Comparison of ENCODE assay signal across 31 cellular contexts in the genomic region with DNA sequence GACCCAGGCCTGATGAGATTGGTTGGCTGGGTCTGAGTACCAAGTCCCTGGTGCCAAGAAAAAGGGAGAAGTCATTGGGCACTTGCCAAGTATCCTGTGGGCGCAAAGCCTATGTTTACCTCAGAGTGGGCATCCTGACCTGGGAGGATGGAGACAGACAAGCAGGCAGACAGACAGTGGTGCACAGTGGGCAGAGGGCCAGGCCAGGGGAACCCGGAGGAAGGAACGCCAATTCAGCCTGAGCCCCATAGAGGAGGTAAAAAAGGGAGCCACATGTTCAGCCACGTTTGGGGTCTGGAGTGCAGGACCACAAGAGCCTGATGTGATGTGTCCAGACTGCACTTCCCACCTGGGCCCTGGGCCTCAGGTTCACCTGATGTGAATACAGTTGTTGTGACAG.
"Had no signal": no experiment of that assay in that cellular context is flagged by ENCODE, and none has a peak within 500 bp of the region (broad histone marks: within the 10 kb centered on the region; RNA-seq: fewer than 3 reads in every experiment).

No MANE protein-coding gene starts in this region.

- H3K27ac ChIP-seq: adrenal gland, body of pancreas, KMS-11, SJSA1 had no signal

- H3K9me3 Mint-ChIP-seq: activated CD4-positive, alpha-beta T cell treated with anti-CD3 and anti-CD28 coated beads, Interleukin-2, amount 10 ng/mL, durations not matched to agents 7 days and 5 days; activated CD8-positive, alpha-beta T cell treated with anti-CD3 and anti-CD28 coated beads for 36 hours; activated naive CD4-positive, alpha-beta T cell treated with anti-CD3 and anti-CD28 coated beads for 36 hours; activated naive CD4-positive, alpha-beta T cell treated with anti-CD3 and anti-CD28 coated beads, Interleukin-2, amount 50 U/mL, for 72 hours; activated T-cell treated with anti-CD3 and anti-CD28 coated beads, Interleukin-2, amount 50 U/mL, for 72 hours; activated T-helper 17 cell treated with anti-CD3 and anti-CD28 coated beads, Interleukin-2, amount 50 U/mL, for 72 hours; T-helper 1 cell treated with Interleukin-12 subunit alpha and Interleukin-12 subunit beta and Interleukin-4 antibody, amounts not matched to agents 30 μg/mL and 1 μg/mL, for 36 hours; T-helper 2 cell treated with Interferon-gamma antibody and Interleukin-4, amounts not matched to agents 5 μg/mL and 100 μg/mL, for 36 hours had no signal

- H3K4me3 Mint-ChIP-seq: activated CD4-positive, alpha-beta T cell treated with anti-CD3 and anti-CD28 coated beads, Interleukin-2, amount 10 ng/mL, durations not matched to agents 7 days and 5 days; activated CD8-positive, alpha-beta T cell treated with anti-CD3 and anti-CD28 coated beads for 36 hours; activated naive CD4-positive, alpha-beta T cell treated with anti-CD3 and anti-CD28 coated beads for 36 hours; activated T-cell treated with anti-CD3 and anti-CD28 coated beads, Interleukin-2, amount 50 U/mL, for 72 hours; activated T-helper 17 cell treated with anti-CD3 and anti-CD28 coated beads, Interleukin-2, amount 50 U/mL, for 72 hours; T-helper 1 cell treated with Interleukin-12 subunit alpha and Interleukin-12 subunit beta and Interleukin-4 antibody, amounts not matched to agents 30 μg/mL and 1 μg/mL, for 36 hours; T-helper 2 cell treated with Interferon-gamma antibody and Interleukin-4, amounts not matched to agents 5 μg/mL and 100 μg/mL, for 36 hours had no signal

- DNase-seq: activated CD4-positive, alpha-beta T cell treated with anti-CD3 and anti-CD28 coated beads, Interleukin-2, amount 10 ng/mL, durations not matched to agents 7 days and 5 days; activated CD8-positive, alpha-beta T cell treated with anti-CD3 and anti-CD28 coated beads for 36 hours; activated gamma-delta T cell treated with Interleukin-2 at 50 U/mL for 16 hours; activated naive CD4-positive, alpha-beta T cell treated with anti-CD3 and anti-CD28 coated beads for 36 hours; activated T-cell treated with anti-CD3 and anti-CD28 coated beads, Interleukin-2, amount 50 U/mL, for 1 hour; activated T-cell treated with anti-CD3 and anti-CD28 coated beads, Interleukin-2, amount 50 U/mL, for 72 hours; body of pancreas; MM.1S; MV-4-11; NCI-H1092 treated with DMSO at 0.1 percent for 48 hours; NCI-H1417; NCI-H146; NCI-H187; NCI-H2029 treated with DMSO at 0.1 percent for 48 hours; NCI-H2107; NCI-H2171 treated with DMSO at 0.1 percent for 48 hours; NCI-H446; NCI-H510A treated with DMSO at 0.1 percent for 48 hours; NCI-H526 treated with DMSO at 0.1 percent for 48 hours; NCI-H774; SHP77 treated with DMSO at 0.1 percent for 48 hours; SK-N-SH had no signal

- H3K27me3 Mint-ChIP-seq: activated CD4-positive, alpha-beta T cell treated with anti-CD3 and anti-CD28 coated beads, Interleukin-2, amount 10 ng/mL, durations not matched to agents 7 days and 5 days; activated CD8-positive, alpha-beta T cell treated with anti-CD3 and anti-CD28 coated beads for 36 hours; activated T-helper 17 cell treated with anti-CD3 and anti-CD28 coated beads, Interleukin-2, amount 50 U/mL, for 72 hours had no signal

- H3K27ac Mint-ChIP-seq: activated CD4-positive, alpha-beta T cell treated with anti-CD3 and anti-CD28 coated beads, Interleukin-2, amount 10 ng/mL, durations not matched to agents 7 days and 5 days; activated CD8-positive, alpha-beta T cell treated with anti-CD3 and anti-CD28 coated beads for 36 hours; activated naive CD4-positive, alpha-beta T cell treated with anti-CD3 and anti-CD28 coated beads for 36 hours; activated T-cell treated with anti-CD3 and anti-CD28 coated beads, Interleukin-2, amount 50 U/mL, for 72 hours; activated T-helper 17 cell treated with anti-CD3 and anti-CD28 coated beads, Interleukin-2, amount 50 U/mL, for 72 hours; T-helper 1 cell treated with Interleukin-12 subunit alpha and Interleukin-12 subunit beta and Interleukin-4 antibody, amounts not matched to agents 30 μg/mL and 1 μg/mL, for 36 hours; T-helper 2 cell treated with Interferon-gamma antibody and Interleukin-4, amounts not matched to agents 5 μg/mL and 100 μg/mL, for 36 hours had no signal

- H3K9me3 ChIP-seq: adrenal gland, body of pancreas, breast epithelium, SJSA1, SK-N-SH had no signal

- H3K4me3 ChIP-seq: adrenal gland, body of pancreas, breast epithelium, SJSA1 had no signal

- H3K4me1 ChIP-seq: adrenal gland, breast epithelium had no signal

- ATAC-seq: activated CD8-positive, alpha-beta T cell treated with anti-CD3 and anti-CD28 coated beads for 36 hours; activated naive CD4-positive, alpha-beta T cell treated with anti-CD3 and anti-CD28 coated beads, Interleukin-2, amount 50 U/mL, for 72 hours; activated T-cell treated with anti-CD3 and anti-CD28 coated beads, Interleukin-2, amount 50 U/mL, for 72 hours; activated T-helper 17 cell treated with anti-CD3 and anti-CD28 coated beads, Interleukin-2, amount 50 U/mL, for 72 hours; body of pancreas; Panc1 had no signal
